Comparison of ENCODE assay signal across 8 cellular contexts in genomic region chrX:41350976-41351569, GRCh38. TPM values are rescaled to one million over a fixed set of nuclear protein-coding genes. Genes with fewer than 3 reads are reported as not detected.
DNase-seq lines count a peak whose midpoint lies in the region; ATAC-seq and TF ChIP-seq lines count a peak whose summit lies in the region.

No MANE protein-coding gene starts in this region.

- peaks cover 4% of the 10 kb centered on the region for H3K36me3 Mint-ChIP-seq in IgD-negative memory B cell

- H3K27me3 Mint-ChIP-seq in IgD-negative memory B cell = no peaks in the 10 kb centered on the region

- peak overlapping the region; percentile 17 to 28 (median 17) for H3K27ac Mint-ChIP-seq in IgD-negative memory B cell

- H3K27ac ChIP-seq in ascending aorta = peak overlapping the region; percentile 33 to 41

- H3K9me3 ChIP-seq in ascending aorta (no peaks in the 10 kb centered on the region), mucosa of descending colon (no peaks in the 10 kb centered on the region)

- ATAC-seq in mucosa of descending colon (peak; percentile 23), GM18868 (IDR thresholded peaks at IDR 0.05; ENCODE audit: unreplicated experiment) (no peak), HG03520 (IDR thresholded peaks at IDR 0.05; ENCODE audit: unreplicated experiment) (no peak)

- H3K4me3 Mint-ChIP-seq in IgD-negative memory B cell = peak overlapping the region in 1 of 4 donors; percentile 13

- H3K4me3 ChIP-seq in ascending aorta = no peak overlapping the region
- H3K4me3 ChIP-seq in mucosa of descending colon = no peak overlapping the region

- no peaks in the 10 kb centered on the region for H3K9me3 Mint-ChIP-seq in IgD-negative memory B cell

- H3K4me1 Mint-ChIP-seq in IgD-negative memory B cell = peaks cover 15 to 26% (median 20%) of the 10 kb centered on the region in 3 donors

- intact Hi-C loops in ascending aorta (cut with DNase I) = no loop called here
- intact Hi-C loops in mucosa of descending colon (cut with DNase I, micrococcal nuclease) = no loop called here

- TF ChIP-seq CTCF in ascending aorta (IDR thresholded peaks at IDR 0.05) = no peak
- no peak for TF ChIP-seq CTCF in mucosa of descending colon (IDR thresholded peaks at IDR 0.05)

- H3K4me1 ChIP-seq in ascending aorta (no peaks in the 10 kb centered on the region), mucosa of descending colon (ENCODE audit: low read depth) (no peaks in the 10 kb centered on the region)

- H3K27me3 ChIP-seq in ascending aorta = no peaks in the 10 kb centered on the region

- peak; percentile 53 for DNase-seq in NCI-H2107 treated with DMSO at 0.1 percent for 48 hours (lab: John Stamatoyannopoulos, UW; ENCODE audit: unreplicated experiment)
- no peak for DNase-seq in NCI-H2107 (lab: John Stamatoyannopoulos, UW)
- DNase-seq in ascending aorta (ENCODE audit: low spot score in 2 of 2) = no peak
- no peak for DNase-seq in mucosa of descending colon
- no peak for DNase-seq in midbrain (lab: John Stamatoyannopoulos, UW)

- H3K36me3 ChIP-seq in ascending aorta = peaks cover 39 to 42% of the 10 kb centered on the region in 2 donors
- H3K36me3 ChIP-seq in mucosa of descending colon (ENCODE audit: low read depth) = no peaks in the 10 kb centered on the region

RNA-seq across cellular contexts. Expression of gene DDX3X, which starts 17.1 kb away (rescaled TPM):
- 157 TPM for polyA plus RNA-seq in IgD-negative memory B cell
- total RNA-seq in ascending aorta = 89.3 TPM
- total RNA-seq in mucosa of descending colon = 100 to 1,000 TPM; 208 to 256 (median 250) TPM
